Comparison of ENCODE assay signal across 8 cellular contexts in the genomic region with DNA sequence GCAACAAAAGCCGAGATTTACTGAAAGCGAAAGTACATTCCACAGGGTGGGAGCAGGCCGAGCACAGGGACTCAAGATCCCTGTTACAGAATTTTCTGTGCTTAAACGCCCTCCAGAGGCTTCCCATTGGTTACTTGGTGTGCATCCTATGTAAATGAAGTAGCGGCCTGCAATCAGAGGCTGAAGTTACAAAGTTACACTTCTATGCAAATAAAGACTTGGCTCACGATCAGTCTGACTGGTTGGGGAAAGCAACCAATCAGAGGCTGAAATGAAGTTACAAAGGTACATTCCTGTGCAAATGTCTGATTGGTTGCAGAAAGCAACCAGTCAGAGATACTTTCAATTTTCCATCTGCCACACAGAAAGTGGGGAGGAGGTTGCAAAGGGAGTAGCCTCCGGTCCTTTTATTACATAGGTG. TPM values are rescaled to one million over a fixed set of nuclear protein-coding genes. Genes with fewer than 3 reads are reported as not detected.
DNase-seq lines count a peak whose midpoint lies in the region; ATAC-seq and TF ChIP-seq lines count a peak whose summit lies in the region.

No MANE protein-coding gene starts in this region.

- H3K36me3 ChIP-seq in thyroid gland, result no peaks in the 10 kb centered on the region

- H3K27ac ChIP-seq in thyroid gland, result peak overlapping the region; percentile 31 to 82 (median 48)

- peaks cover 4 to 9% of the 10 kb centered on the region in 2 donors for H3K4me1 ChIP-seq in thyroid gland

- no peak for ATAC-seq in GM18907 (IDR thresholded peaks at IDR 0.05; ENCODE audit: unreplicated experiment)

- no peaks in the 10 kb centered on the region for H3K9me3 ChIP-seq in thyroid gland

- TF ChIP-seq CTCF in choroid plexus epithelial cell (conservative IDR thresholded peaks at IDR 0.05; ENCODE audit: low read depth, low read length), result peak; percentile 0
- TF ChIP-seq CTCF in thyroid gland (IDR thresholded peaks at IDR 0.05), result no peak
- no peak for TF ChIP-seq CTCF in lower leg skin (IDR thresholded peaks at IDR 0.05)

- 15 to 18% methylated on average over 7 of the region's 7 CpGs for WGBS in thyroid gland, 2 donors
- WGBS in lower leg skin, 2 donors, result 39 to 46% methylated on average over 7 of the region's 7 CpGs

- DNase-seq in DMS153 treated with DMSO at 0.1 percent for 48 hours (lab: John Stamatoyannopoulos, UW; ENCODE audit: unreplicated experiment) (peak; percentile 2), NCI-H2196 treated with DMSO at 0.1 percent for 48 hours (lab: John Stamatoyannopoulos, UW; ENCODE audit: unreplicated experiment) (peak; percentile 39), choroid plexus epithelial cell (ENCODE audit: low read depth) (peak; percentile 100), left kidney (ENCODE audit: low read depth, low spot score) (peak; percentile 77), thyroid gland (peak; percentile 64 to 66), NCI-H1930 (lab: John Stamatoyannopoulos, UW) (no peak), lower leg skin (ENCODE audit: low spot score in 2 of 2) (no peak)

- no peaks in the 10 kb centered on the region for H3K27me3 ChIP-seq in thyroid gland

- peak overlapping the region; percentile 62 for H3K4me3 ChIP-seq in choroid plexus epithelial cell (ENCODE audit: low read depth, low read length)
- H3K4me3 ChIP-seq in thyroid gland (replicated peaks in 1 of 3), result peak overlapping the region in 2 of 3 donors; percentile 26 to 37
- H3K4me3 ChIP-seq in lower leg skin (ENCODE audit: low read depth, poor library complexity, severe bottlenecking), result no peak overlapping the region

- TF ChIP-seq POLR2A in thyroid gland (IDR thresholded peaks at IDR 0.05), result peak in 1 of 2 donors; percentile 24
- no peak for TF ChIP-seq POLR2A in lower leg skin (IDR thresholded peaks at IDR 0.05)

- intact Hi-C loops in thyroid gland (cut with DNase I) (no loop called here), lower leg skin (cut with DNase I; ENCODE audit: low total_unique reads) (no loop called here)

RNA-seq across cellular contexts. Expression of a gene that starts 4.1 kb away (rescaled TPM):
- total RNA-seq in thyroid gland, result 1 to 10 TPM in 2 of 4 donors, under 1 TPM in 2; 0.54 to 1.3 (median 1.0) TPM
- total RNA-seq in lower leg skin, result under 1 TPM in 2 of 4 donors, not detected in 2; 0.23 to 0.38 TPM

RNA-seq across cellular contexts. Expression of a gene that starts 12.6 kb away (rescaled TPM):
- total RNA-seq in thyroid gland, result 10 to 100 TPM; 17.0 to 28.5 (median 19.3) TPM
- 10 to 100 TPM; 12.6 to 14.9 (median 14.3) TPM for total RNA-seq in lower leg skin

RNA-seq across cellular contexts. Expression of a gene that starts 40.8 kb away (rescaled TPM):
- total RNA-seq in thyroid gland (1 to 10 TPM in 1 of 4 donors, not detected in 3; 4.8 TPM), lower leg skin (1 to 10 TPM in 3 of 4 donors, not detected in 1; 1.4 to 6.0 (median 1.5) TPM)

Comparison
In these comparisons a context has a peak if more than half of its experiments do, and no peak if none do; other contexts are left out.
1. DNase-seq: peak in DMS153 treated with DMSO at 0.1 percent for 48 hours (single experiment), NCI-H2196 treated with DMSO at 0.1 percent for 48 hours (single experiment), choroid plexus epithelial cell (single experiment), left kidney (single experiment) and thyroid gland (2 of 2); none in NCI-H1930 (0 of 2) and lower leg skin (0 of 2).